ENCODE assay signal across 16 cellular contexts in genomic region chr15:58444658-58445332, GRCh38. TPM values are rescaled to one million over a fixed set of nuclear protein-coding genes. Genes with fewer than 3 reads are reported as not detected.
DNase-seq lines count a peak whose midpoint lies in the region; ATAC-seq and TF ChIP-seq lines count a peak whose summit lies in the region.
"Had no signal": no experiment of that assay in that cellular context is flagged by ENCODE, and none has a peak within 500 bp of the region (broad histone marks: within the 10 kb centered on the region; RNA-seq: fewer than 3 reads in every experiment).

No MANE protein-coding gene starts in this region.

- peak overlapping the region; percentile 54 for H3K27ac Mint-ChIP-seq in activated naive CD8-positive, alpha-beta T cell
- H3K27ac Mint-ChIP-seq in activated naive CD8-positive, alpha-beta T cell treated with anti-CD3 and anti-CD28 coated beads, Interleukin-2, amount 50 U/mL, for 24 hours = no peak overlapping the region
- H3K27ac Mint-ChIP-seq: activated T-helper 1 cell treated with anti-CD3 and anti-CD28 coated beads, Interleukin-12 subunit alpha, Interleukin-12 subunit beta, Interleukin-2, Interleukin-4 antibody, amounts not matched to agents 30 ng/mL and 10 ng/mL and 1 ng/mL, durations not matched to agents 14 hours and 24 hours and 36 hours; T-cell had no signal

- H3K9me3 ChIP-seq in mucosa of descending colon = no peaks in the 10 kb centered on the region

- CTCF ChIA-PET in RWPE1 (lab: Yijun Ruan, JAX) = no interaction called here
- CTCF ChIA-PET in GM10248 (lab: Yijun Ruan, JAX) = interaction anchor here (1.2 kb wide), 1 partner anchor 23 kb away, joined by 3 read pairs; no protein-coding TSS in a partner anchor

- H3K27ac ChIP-seq in RWPE1 (peak overlapping the region; percentile 7; the same call in 1 of the 2 replicates), skin epidermis (peak overlapping the region in 19 of 21 experiments; percentile 3 to 71 (median 49))

- peaks cover 31% of the 10 kb centered on the region for H3K4me1 ChIP-seq in mucosa of descending colon (ENCODE audit: low read depth)

- no peaks in the 10 kb centered on the region for H3K9me3 Mint-ChIP-seq in activated naive CD8-positive, alpha-beta T cell (ENCODE audit: low read depth)
- H3K9me3 Mint-ChIP-seq in activated naive CD8-positive, alpha-beta T cell treated with anti-CD3 and anti-CD28 coated beads, Interleukin-2, amount 50 U/mL, for 24 hours = no peaks in the 10 kb centered on the region
- H3K9me3 Mint-ChIP-seq: activated T-helper 1 cell treated with anti-CD3 and anti-CD28 coated beads, Interleukin-12 subunit alpha, Interleukin-12 subunit beta, Interleukin-2, Interleukin-4 antibody, amounts not matched to agents 30 ng/mL and 10 ng/mL and 1 ng/mL, durations not matched to agents 14 hours and 24 hours and 36 hours; T-cell had no signal

- intact Hi-C loops in mucosa of descending colon (cut with DNase I, micrococcal nuclease) = loop anchor here in 1 of 2 donors (10.0 kb wide), 1 partner anchor 110 kb away; no protein-coding TSS in a partner anchor

- peaks cover 21% of the 10 kb centered on the region for H3K4me1 Mint-ChIP-seq in activated naive CD8-positive, alpha-beta T cell (ENCODE audit: low read depth)
- peaks cover 50% of the 10 kb centered on the region for H3K4me1 Mint-ChIP-seq in activated naive CD8-positive, alpha-beta T cell treated with anti-CD3 and anti-CD28 coated beads, Interleukin-2, amount 50 U/mL, for 24 hours

- peaks cover 3% of the 10 kb centered on the region for H3K36me3 Mint-ChIP-seq in activated naive CD8-positive, alpha-beta T cell
- H3K36me3 Mint-ChIP-seq in activated naive CD8-positive, alpha-beta T cell treated with anti-CD3 and anti-CD28 coated beads, Interleukin-2, amount 50 U/mL, for 24 hours (ENCODE audit: low read depth) = no peaks in the 10 kb centered on the region
- H3K36me3 Mint-ChIP-seq: T-cell had no signal

- no peaks in the 10 kb centered on the region for H3K36me3 ChIP-seq in mucosa of descending colon (ENCODE audit: low read depth)

- H3K4me3 Mint-ChIP-seq in activated naive CD8-positive, alpha-beta T cell = no peak overlapping the region
- H3K4me3 Mint-ChIP-seq in activated naive CD8-positive, alpha-beta T cell treated with anti-CD3 and anti-CD28 coated beads, Interleukin-2, amount 50 U/mL, for 24 hours = no peak overlapping the region
- H3K4me3 Mint-ChIP-seq: activated T-helper 1 cell treated with anti-CD3 and anti-CD28 coated beads, Interleukin-12 subunit alpha, Interleukin-12 subunit beta, Interleukin-2, Interleukin-4 antibody, amounts not matched to agents 30 ng/mL and 10 ng/mL and 1 ng/mL, durations not matched to agents 14 hours and 24 hours and 36 hours; T-cell had no signal

- no peak overlapping the region for H3K4me3 ChIP-seq in fibroblast of mammary gland (ENCODE audit: control insufficient read depth, low read depth, low read length)
- no peak overlapping the region for H3K4me3 ChIP-seq in skin epidermis
- no peak overlapping the region for H3K4me3 ChIP-seq in mucosa of descending colon

- TF ChIP-seq CTCF in RWPE1 (conservative IDR thresholded peaks at IDR 0.05; ENCODE audit: low read depth) (no peak), fibroblast of mammary gland (conservative IDR thresholded peaks at IDR 0.05; ENCODE audit: control insufficient read depth, insufficient read depth, low read depth, low read length) (no peak), mucosa of descending colon (IDR thresholded peaks at IDR 0.05) (no peak), GM10248 (IDR thresholded peaks at IDR 0.05; ENCODE audit: control extremely low read depth, extremely low read depth, low read depth, missing control alignments) (no peak)

- POLR2A ChIA-PET in RWPE1 (lab: Yijun Ruan, JAX; ENCODE audit: low non-redundant PET) (no interaction called here), GM10248 (lab: Yijun Ruan, JAX) (no interaction called here)

- no peaks in the 10 kb centered on the region for H3K27me3 Mint-ChIP-seq in activated naive CD8-positive, alpha-beta T cell
- no peaks in the 10 kb centered on the region for H3K27me3 Mint-ChIP-seq in activated naive CD8-positive, alpha-beta T cell treated with anti-CD3 and anti-CD28 coated beads, Interleukin-2, amount 50 U/mL, for 24 hours
- H3K27me3 Mint-ChIP-seq: T-cell had no signal

- no peak for ATAC-seq in activated naive CD8-positive, alpha-beta T cell treated with anti-CD3 and anti-CD28 coated beads, Interleukin-2, amount 50 U/mL, for 24 hours
- ATAC-seq in mucosa of descending colon = no peak
- no peak for ATAC-seq in GM19455 (IDR thresholded peaks at IDR 0.05; ENCODE audit: unreplicated experiment)

- no peak for DNase-seq in activated naive CD8-positive, alpha-beta T cell treated with anti-CD3 and anti-CD28 coated beads, Interleukin-2, amount 50 U/mL, for 24 hours
- no peak for DNase-seq in RWPE1 (ENCODE audit: low spot score)
- DNase-seq in fibroblast of mammary gland (ENCODE audit: low read depth) = peak; percentile 34
- no peak for DNase-seq in mucosa of descending colon
- no peak for DNase-seq in GM10248 (ENCODE audit: extremely low spot score)
- DNase-seq: activated CD4-positive, CD25-positive, alpha-beta regulatory T cell treated with anti-CD3 and anti-CD28 coated beads, Interleukin-2, amount 50 U/mL, for 72 hours; AML-193; DMS79; midbrain; NCI-H526 treated with DMSO at 0.1 percent for 48 hours; T-cell had no signal

RNA-seq across cellular contexts. Expression of gene LIPC, which starts 13.0 kb away (rescaled TPM):
- total RNA-seq in mucosa of descending colon = 1 to 10 TPM; 2.3 to 9.3 (median 3.4) TPM
- total RNA-seq: frontal cortex had no signal
